2 cellular contexts compared by ENCODE assay signal in genomic region chr1:225772323-225772768, GRCh38.
A peak's percentile ranks its signal among the peaks of the same experiment; 100 is the strongest.
TF ChIP-seq lines count a peak whose summit lies in the region.

No MANE protein-coding gene starts in this region.

TF ChIP-seq in SK-N-SH, 30 proteins besides CTCF, POLR2A, EP300 and RAD21 (continues in another document):
- no peak for TF ChIP-seq USF2 (IDR thresholded peaks at IDR 0.05; ENCODE audit: borderline replicate concordance, low read depth, low read length)
- TF ChIP-seq TCF12 (IDR thresholded peaks at IDR 0.05), result no peak
- TF ChIP-seq FOSL2 (IDR thresholded peaks at IDR 0.05; ENCODE audit: borderline replicate concordance, low read depth), result no peak
- peak; percentile 76; the same call in 1 of the 2 replicates for TF ChIP-seq YY1 (IDR thresholded peaks at IDR 0.05; ENCODE audit: low read depth)
- no peak for TF ChIP-seq TAF1 (IDR thresholded peaks at IDR 0.05; ENCODE audit: borderline replicate concordance, low read depth, low read length)
- no peak for TF ChIP-seq CHD2 (IDR thresholded peaks at IDR 0.05; ENCODE audit: low read length, partially characterized antibody)
- TF ChIP-seq IRF3 (IDR thresholded peaks at IDR 0.05; ENCODE audit: low read depth, low read length), result no peak
- no peak for TF ChIP-seq MEF2A (IDR thresholded peaks at IDR 0.05; ENCODE audit: borderline replicate concordance, low read depth)
- peak; percentile 60; the same call in 1 of the 2 replicates for TF ChIP-seq MAX (IDR thresholded peaks at IDR 0.05; ENCODE audit: low read depth)
- TF ChIP-seq NRF1 (IDR thresholded peaks at IDR 0.05; ENCODE audit: low read depth, low read length), result peak; percentile 32; the same call in 1 of the 2 replicates
- TF ChIP-seq ZBTB33 (IDR thresholded peaks at IDR 0.05; ENCODE audit: borderline replicate concordance, low read depth), result no peak
- TF ChIP-seq JUND (IDR thresholded peaks at IDR 0.05), result no peak
- TF ChIP-seq SMC3 (IDR thresholded peaks at IDR 0.05; ENCODE audit: low read depth, low read length), result peak; percentile 99
- TF ChIP-seq RFX5 (IDR thresholded peaks at IDR 0.05; ENCODE audit: low read length), result 0 out of 2 replicates have a peak, but pooled peaks have one; percentile 39
- TF ChIP-seq NFIC (IDR thresholded peaks at IDR 0.05; ENCODE audit: borderline replicate concordance), result no peak
- no peak for TF ChIP-seq REST (IDR thresholded peaks at IDR 0.05; ENCODE audit: low read depth, low read length)
- TF ChIP-seq RXRA (IDR thresholded peaks at IDR 0.05; ENCODE audit: borderline replicate concordance, low read depth), result no peak
- no peak for TF ChIP-seq GABPA (IDR thresholded peaks at IDR 0.05; ENCODE audit: low read depth)
- no peak for TF ChIP-seq TEAD4 (IDR thresholded peaks at IDR 0.05; ENCODE audit: borderline replicate concordance, insufficient read depth)
- no peak for TF ChIP-seq GATA2 (CRISPR knock-in tag; IDR thresholded peaks at IDR 0.05)
- no peak for TF ChIP-seq ELF1 (IDR thresholded peaks at IDR 0.05)
- TF ChIP-seq PBX3 (IDR thresholded peaks at IDR 0.05), result no peak

TF ChIP-seq in endothelial cell of umbilical vein, 7 proteins besides CTCF, POLR2A, EP300 and RAD21:
- TF ChIP-seq POLR2AphosphoS5 (IDR thresholded peaks at IDR 0.05; ENCODE audit: insufficient read depth, low read depth, low read length), result peak; percentile 17
- no peak for TF ChIP-seq EZH2 (IDR thresholded peaks at IDR 0.05; ENCODE audit: borderline replicate concordance, low read depth, low read length, severe bottlenecking)
